In the genomic region with DNA sequence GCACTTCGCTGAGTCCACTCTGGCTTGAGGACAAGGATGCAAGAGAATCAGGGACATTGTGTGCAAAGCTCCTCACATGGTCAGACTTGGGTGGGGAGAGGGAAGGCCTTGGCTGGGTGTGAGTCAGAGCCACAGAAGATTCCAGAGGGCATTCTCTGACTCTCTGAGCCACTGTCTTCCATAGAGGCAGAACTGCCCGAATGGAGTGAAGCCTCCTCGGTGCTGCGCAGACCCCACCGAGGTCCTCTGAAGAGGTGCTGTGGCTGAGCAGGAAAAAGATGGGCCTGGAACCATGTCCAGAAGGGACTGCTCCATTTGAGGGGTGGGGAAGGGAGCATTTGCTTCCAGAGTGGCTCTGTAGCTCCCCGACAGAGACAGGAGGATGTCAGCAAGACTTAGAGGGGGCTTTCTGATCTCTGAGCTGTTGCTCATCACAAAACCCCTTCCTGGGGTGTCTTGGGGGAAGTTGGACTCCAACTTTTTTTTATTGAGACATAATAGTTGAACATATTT, we compare ENCODE assay signal across 16 cellular contexts.
A peak's percentile ranks its signal among the peaks of the same experiment; 100 is the strongest.
DNase-seq lines count a peak whose midpoint lies in the region; ATAC-seq and TF ChIP-seq lines count a peak whose summit lies in the region.
"Had no signal": no experiment of that assay in that cellular context is flagged by ENCODE, and none has a peak within 500 bp of the region (broad histone marks: within the 10 kb centered on the region; RNA-seq: fewer than 3 reads in every experiment).

No MANE protein-coding gene starts in this region.

- H3K27me3 ChIP-seq in RWPE2 (ENCODE audit: insufficient read depth, poor library complexity, severe bottlenecking) (no peaks in the 10 kb centered on the region), foreskin keratinocyte (peaks cover 6% of the 10 kb centered on the region), trophoblast cell (ENCODE audit: insufficient read depth, low read length) (no peaks in the 10 kb centered on the region)
- H3K27me3 ChIP-seq: BLaER1, ovary, vagina had no signal

- no peak for TF ChIP-seq CTCF in AG10803 (conservative IDR thresholded peaks at IDR 0.05; ENCODE audit: low read length)
- TF ChIP-seq CTCF in RWPE2 (IDR thresholded peaks at IDR 0.05; ENCODE audit: poor library complexity, severe bottlenecking) = no peak
- TF ChIP-seq CTCF in foreskin keratinocyte (conservative IDR thresholded peaks at IDR 0.05) = no peak
- TF ChIP-seq CTCF in type B pancreatic cell (conservative IDR thresholded peaks at IDR 0.05) = no peak

- H3K9me3 ChIP-seq in RWPE2 (ENCODE audit: severe bottlenecking) = no peaks in the 10 kb centered on the region
- H3K9me3 ChIP-seq in trophoblast cell (ENCODE audit: insufficient read depth, low read depth, low read length) = no peaks in the 10 kb centered on the region
- H3K9me3 ChIP-seq: BLaER1, ovary, vagina had no signal

- H3K9ac ChIP-seq in trophoblast cell (ENCODE audit: low read length) = peak overlapping the region; percentile 38
- H3K9ac ChIP-seq: BLaER1, KMS-11 had no signal

- H3K9me3 Mint-ChIP-seq in type B pancreatic cell = no peaks in the 10 kb centered on the region
- H3K9me3 Mint-ChIP-seq: activated CD4-positive, alpha-beta T cell treated with anti-CD3 and anti-CD28 coated beads, Interleukin-2, amount 10 ng/mL, durations not matched to agents 24 days and 14 days had no signal

- DNase-seq in AG10803 (ENCODE audit: low read depth) (peak; percentile 76), RWPE2 (ENCODE audit: low spot score) (no peak), foreskin keratinocyte (no peak), trophoblast cell (peak in 1 of 2 donors; percentile 25), type B pancreatic cell (ENCODE audit: extremely low spot score, unreplicated experiment) (no peak), amniotic stem cell (lab: John Stamatoyannopoulos, UW) (no peak), DMS53 (lab: John Stamatoyannopoulos, UW) (no peak), UCSD-AML1 (lab: John Stamatoyannopoulos, UW; ENCODE audit: unreplicated experiment) (no peak)
- DNase-seq: activated CD4-positive, alpha-beta T cell treated with anti-CD3 and anti-CD28 coated beads, Interleukin-2, amount 10 ng/mL, durations not matched to agents 24 days and 14 days; activated naive CD4-positive, alpha-beta T cell treated with Interleukin-2 at 50 U/mL for 16 hours; central memory CD4-positive, alpha-beta T cell; NCI-H1436 treated with DMSO at 0.1 percent for 48 hours had no signal

- no peak overlapping the region for H4K12ac ChIP-seq in trophoblast cell (ENCODE audit: low read depth, low read length)

- no peak overlapping the region for H3K4me2 ChIP-seq in trophoblast cell (ENCODE audit: low read length)
- H3K4me2 ChIP-seq: BLaER1, KMS-11 had no signal

- H3K18ac ChIP-seq in trophoblast cell (ENCODE audit: low read length) = no peak overlapping the region

- H3K79me1 ChIP-seq in trophoblast cell (ENCODE audit: low read length) = no peaks in the 10 kb centered on the region

- no peak overlapping the region for H4K8ac ChIP-seq in trophoblast cell (ENCODE audit: low read depth, low read length)

- peaks cover 17% of the 10 kb centered on the region for H3K4me1 Mint-ChIP-seq in type B pancreatic cell (ENCODE audit: unreplicated experiment)
- H3K4me1 Mint-ChIP-seq: activated CD4-positive, alpha-beta T cell treated with anti-CD3 and anti-CD28 coated beads, Interleukin-2, amount 10 ng/mL, durations not matched to agents 24 days and 14 days had no signal

- H3K4me3 ChIP-seq in AG10803 (ENCODE audit: low read length) (no peak overlapping the region), RWPE2 (ENCODE audit: severe bottlenecking) (no peak overlapping the region), trophoblast cell (ENCODE audit: low read depth, low read length) (no peak overlapping the region)
- H3K4me3 ChIP-seq: BLaER1, ovary, vagina had no signal

- H2BK120ac ChIP-seq in trophoblast cell (ENCODE audit: insufficient read depth, low read length, poor library complexity) = no peak overlapping the region

- no peak overlapping the region for H2BK5ac ChIP-seq in trophoblast cell (ENCODE audit: low read depth, low read length, poor library complexity)

- no peak overlapping the region for H2AK5ac ChIP-seq in trophoblast cell (ENCODE audit: low read length)

- H3K36me3 Mint-ChIP-seq in type B pancreatic cell = no peaks in the 10 kb centered on the region

- H3K79me2 ChIP-seq in trophoblast cell (ENCODE audit: control insufficient read depth, insufficient read depth, low read length, poor library complexity) = no peaks in the 10 kb centered on the region

- H3K4me3 Mint-ChIP-seq in type B pancreatic cell = no peak overlapping the region
- H3K4me3 Mint-ChIP-seq: activated CD4-positive, alpha-beta T cell treated with anti-CD3 and anti-CD28 coated beads, Interleukin-2, amount 10 ng/mL, durations not matched to agents 24 days and 14 days had no signal

- H3K27ac Mint-ChIP-seq in type B pancreatic cell = no peak overlapping the region
- H3K27ac Mint-ChIP-seq: activated CD4-positive, alpha-beta T cell treated with anti-CD3 and anti-CD28 coated beads, Interleukin-2, amount 10 ng/mL, durations not matched to agents 24 days and 14 days had no signal

- H3K4ac ChIP-seq in trophoblast cell (ENCODE audit: low read depth, low read length) = no peak overlapping the region

- no peak overlapping the region for H3K14ac ChIP-seq in trophoblast cell (ENCODE audit: low read length)

- no peak overlapping the region for H4K91ac ChIP-seq in trophoblast cell (ENCODE audit: low read depth, low read length)

- H2BK12ac ChIP-seq in trophoblast cell (ENCODE audit: low read length) = no peak overlapping the region

- ATAC-seq in RWPE2 (ENCODE audit: low read depth) (peak; percentile 37; the same call in 2 of the 3 replicates), foreskin keratinocyte (peak; percentile 9)

- peaks cover 12% of the 10 kb centered on the region for H3K27me3 Mint-ChIP-seq in type B pancreatic cell

- no peak overlapping the region for H2AFZ ChIP-seq in trophoblast cell (ENCODE audit: insufficient read depth, low read length, poor library complexity)

- H3K36me3 ChIP-seq in RWPE2 (ENCODE audit: low read depth) (no peaks in the 10 kb centered on the region), trophoblast cell (ENCODE audit: control insufficient read depth in 1 of 2, insufficient read depth in 2 of 2, low read length in 2 of 2) (no peaks in the 10 kb centered on the region)
- H3K36me3 ChIP-seq: BLaER1, ovary, vagina had no signal

- WGBS in trophoblast cell (ENCODE audit: extremely low coverage, insufficient coverage, insufficient read length) = no CpG with 5 or more reads among the region's 6 CpGs

- no peak overlapping the region for H3K27ac ChIP-seq in RWPE2 (ENCODE audit: poor library complexity, severe bottlenecking)
- no peak overlapping the region for H3K27ac ChIP-seq in foreskin keratinocyte
- no peak overlapping the region for H3K27ac ChIP-seq in trophoblast cell (ENCODE audit: low read depth, low read length)
- H3K27ac ChIP-seq: BLaER1, KMS-11, ovary, vagina had no signal

- H3K4me1 ChIP-seq in RWPE2 (ENCODE audit: insufficient read depth, poor library complexity, severe bottlenecking) (no peaks in the 10 kb centered on the region), foreskin keratinocyte (no peaks in the 10 kb centered on the region), trophoblast cell (ENCODE audit: control insufficient read depth in 1 of 2, insufficient read depth in 2 of 2, low read length in 2 of 2) (no peaks in the 10 kb centered on the region)
- H3K4me1 ChIP-seq: vagina had no signal

- no peak overlapping the region for H3K23ac ChIP-seq in trophoblast cell (ENCODE audit: low read length)
